Comparison of ENCODE assay signal across 9 cellular contexts in the genomic region with DNA sequence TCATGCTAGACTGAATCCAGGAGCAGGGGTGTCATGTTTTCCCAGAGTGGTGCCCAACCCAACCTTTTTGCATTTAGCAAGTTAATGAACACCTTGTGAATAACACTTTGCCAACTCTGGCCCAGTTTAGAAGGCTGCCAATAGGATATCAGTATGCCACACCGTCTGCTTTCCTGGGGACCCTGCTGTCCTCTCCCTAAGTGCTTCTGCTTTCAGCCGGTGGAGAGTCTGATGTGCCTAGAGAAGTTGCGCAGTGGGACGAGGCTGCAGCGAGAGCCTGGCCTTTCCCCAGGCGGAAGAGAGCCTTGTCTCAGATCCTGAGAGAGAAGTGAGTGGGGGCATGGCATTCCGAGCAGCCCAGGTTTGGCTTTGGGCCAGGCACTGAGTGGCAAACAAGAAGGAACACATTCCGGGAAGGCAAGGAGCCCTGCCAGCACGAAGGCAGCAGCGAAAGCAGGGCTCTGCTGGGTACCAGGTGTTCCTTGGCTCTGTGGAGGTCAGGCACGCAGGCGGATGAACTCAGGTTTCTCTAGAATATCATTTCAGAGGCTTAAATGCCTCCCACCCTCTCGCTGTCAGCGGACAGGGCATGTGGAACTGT. TPM values are rescaled to one million over a fixed set of nuclear protein-coding genes. Genes with fewer than 3 reads are reported as not detected.
DNase-seq lines count a peak whose midpoint lies in the region; ATAC-seq and TF ChIP-seq lines count a peak whose summit lies in the region.
"Had no signal": no experiment of that assay in that cellular context is flagged by ENCODE, and none has a peak within 500 bp of the region (broad histone marks: within the 10 kb centered on the region; RNA-seq: fewer than 3 reads in every experiment).

No MANE protein-coding gene starts in this region.

- peak overlapping the region; percentile 40 for H3K27ac Mint-ChIP-seq in central memory CD8-positive, alpha-beta T cell (ENCODE audit: low read depth)

- H3K4me3 ChIP-seq in lower leg skin (ENCODE audit: low read depth, poor library complexity, severe bottlenecking) (no peak overlapping the region), tibial nerve (peak overlapping the region; percentile 18 to 56 (median 44))

- peak; percentile 37 for DNase-seq in DMS 273 treated with DMSO at 0.1 percent for 48 hours (lab: John Stamatoyannopoulos, UW)
- DNase-seq in NCI-H2196 treated with DMSO at 0.1 percent for 48 hours (lab: John Stamatoyannopoulos, UW; ENCODE audit: unreplicated experiment) = peak; percentile 36
- no peak for DNase-seq in central memory CD8-positive, alpha-beta T cell (ENCODE audit: low spot score in 2 of 2)
- peak; percentile 54 to 92 for DNase-seq in lower leg skin (ENCODE audit: low spot score in 2 of 2)
- DNase-seq in tibial nerve (ENCODE audit: low spot score in 2 of 2) = peak; percentile 27 to 32
- DNase-seq in RKO (ENCODE audit: low spot score) = no peak

- TF ChIP-seq POLR2A in lower leg skin (IDR thresholded peaks at IDR 0.05) (no peak), tibial nerve (IDR thresholded peaks at IDR 0.05) (no peak)

- intact Hi-C loops in lower leg skin (cut with DNase I; ENCODE audit: low total_unique reads) = no loop called here

- no peaks in the 10 kb centered on the region for H3K9me3 ChIP-seq in tibial nerve

- no peak for ATAC-seq in central memory CD8-positive, alpha-beta T cell (replicated peaks; ENCODE audit: extremely low read depth, poor library complexity, severe bottlenecking)
- no peak for ATAC-seq in HG03135 (IDR thresholded peaks at IDR 0.05; ENCODE audit: unreplicated experiment)
- ATAC-seq in GM18498 (IDR thresholded peaks at IDR 0.05; ENCODE audit: unreplicated experiment) = no peak

- H3K4me3 Mint-ChIP-seq in central memory CD8-positive, alpha-beta T cell = peak overlapping the region; percentile 67

- no peaks in the 10 kb centered on the region for H3K27me3 Mint-ChIP-seq in central memory CD8-positive, alpha-beta T cell

- H3K9me3 Mint-ChIP-seq in central memory CD8-positive, alpha-beta T cell = no peaks in the 10 kb centered on the region

- peak overlapping the region; percentile 58 to 84 (median 69) for H3K27ac ChIP-seq in tibial nerve

- no peak for TF ChIP-seq CTCF in lower leg skin (IDR thresholded peaks at IDR 0.05)
- TF ChIP-seq CTCF in tibial nerve (IDR thresholded peaks at IDR 0.05) = no peak

- H3K4me1 Mint-ChIP-seq in central memory CD8-positive, alpha-beta T cell = peaks cover 5% of the 10 kb centered on the region

- H3K36me3 Mint-ChIP-seq in central memory CD8-positive, alpha-beta T cell (ENCODE audit: insufficient read depth) = peaks cover 1% of the 10 kb centered on the region

- H3K27me3 ChIP-seq in tibial nerve = no peaks in the 10 kb centered on the region

- 15 to 17% methylated on average over 14 of the region's 14 CpGs for WGBS in lower leg skin, 2 donors
- WGBS in tibial nerve, 2 donors = 22 to 39% methylated on average over 14 of the region's 14 CpGs

- H3K36me3 ChIP-seq in tibial nerve = no peaks in the 10 kb centered on the region

- peak in 1 of 2 donors; percentile 72 for TF ChIP-seq EP300 in tibial nerve (IDR thresholded peaks at IDR 0.05)

- H3K4me1 ChIP-seq in tibial nerve = peaks cover 0 to 19% (median 0%) of the 10 kb centered on the region in 4 donors

RNA-seq across cellular contexts. Expression of a gene that starts 36.9 kb away (rescaled TPM):
- 1 to 10 TPM in 2 of 4 donors, under 1 TPM in 2; 0.30 to 2.2 (median 0.91) TPM for total RNA-seq in lower leg skin
- total RNA-seq in tibial nerve = 1 to 10 TPM; 1.2 to 2.2 (median 1.9) TPM

RNA-seq across cellular contexts. Expression of a gene that starts 37.2 kb away (rescaled TPM):
- total RNA-seq in lower leg skin = 10 to 100 TPM; 50.8 to 68.3 (median 59.5) TPM
- total RNA-seq in tibial nerve = 10 to 100 TPM; 61.2 to 99.9 (median 79.9) TPM

RNA-seq across cellular contexts. Expression of a gene that starts 42.5 kb away (rescaled TPM):
- 1 to 10 TPM; 4.6 to 5.9 (median 5.1) TPM for total RNA-seq in lower leg skin
- 1 to 10 TPM; 1.1 to 2.9 (median 2.2) TPM for total RNA-seq in tibial nerve
- total RNA-seq: lung microvascular endothelial cell had no signal

Comparison
In these comparisons a context has a peak if more than half of its experiments do, and no peak if none do; other contexts are left out.
1. DNase-seq: peak in DMS 273 treated with DMSO at 0.1 percent for 48 hours (single experiment), NCI-H2196 treated with DMSO at 0.1 percent for 48 hours (single experiment), lower leg skin (2 of 2) and tibial nerve (2 of 2); none in central memory CD8-positive, alpha-beta T cell (0 of 2) and RKO (single experiment).